2 cellular contexts compared by ENCODE assay signal in genomic region chr13:46315491-46316075, GRCh38.
TF ChIP-seq lines count a peak whose summit lies in the region.

No MANE protein-coding gene starts in this region.

TF ChIP-seq in GM12891, 5 proteins besides CTCF, POLR2A, EP300 and RAD21:
- TF ChIP-seq POU2F2 (IDR thresholded peaks at IDR 0.05; ENCODE audit: low read depth, low read length) (no peak), SPI1 (IDR thresholded peaks at IDR 0.05; ENCODE audit: low read depth, low read length) (no peak), PAX5 (IDR thresholded peaks at IDR 0.05; ENCODE audit: insufficient read depth, low read length, severe bottlenecking) (no peak), POLR2AphosphoS5 (IDR thresholded peaks at IDR 0.05; ENCODE audit: low read depth, low read length) (no peak), TAF1 (IDR thresholded peaks at IDR 0.05; ENCODE audit: low read depth, low read length) (no peak)
TF ChIP-seq in GM12891: peak in this region for 0.

TF ChIP-seq in IMR-90, 13 proteins besides CTCF, POLR2A, EP300 and RAD21:
- TF ChIP-seq CEBPB (IDR thresholded peaks at IDR 0.05; ENCODE audit: low read depth, low read length) (peak; percentile 26; the same call in 1 of the 2 replicates), NFE2L2 (IDR thresholded peaks at IDR 0.05; ENCODE audit: low read depth, low read length) (no peak), FOS (IDR thresholded peaks at IDR 0.05; ENCODE audit: low read depth, low read length) (no peak)
